ENCODE assay signal across 38 cellular contexts in genomic region chr10:128802062-128802461, GRCh38.
"Had no signal": no experiment of that assay in that cellular context is flagged by ENCODE, and none has a peak within 500 bp of the region (broad histone marks: within the 10 kb centered on the region; RNA-seq: fewer than 3 reads in every experiment).

No MANE protein-coding gene starts in this region.

- H3K27ac ChIP-seq: adrenal gland, ascending aorta, body of pancreas, brain microvascular endothelial cell, breast epithelium, cardiac muscle cell had no signal

- H3K27me3 Mint-ChIP-seq: activated naive CD4-positive, alpha-beta T cell treated with anti-CD3 and anti-CD28 coated beads, Interleukin-2, amount 50 U/mL, for 24 hours; activated naive CD8-positive, alpha-beta T cell treated with anti-CD3 and anti-CD28 coated beads for 36 hours; activated naive CD8-positive, alpha-beta T cell treated with anti-CD3 and anti-CD28 coated beads, Interleukin-2, amount 10 ng/mL, durations not matched to agents 7 days and 5 days; activated naive CD8-positive, alpha-beta T cell treated with anti-CD3 and anti-CD28 coated beads, Interleukin-2, amount 50 U/mL, for 24 hours; activated T-cell treated with anti-CD3 and anti-CD28 coated beads, Interleukin-2, amount 50 U/mL, for 24 hours; activated T-helper 17 cell treated with anti-CD3 and anti-CD28 coated beads, Interleukin-2, amount 50 U/mL, for 72 hours; central memory CD8-positive, alpha-beta T cell had no signal

- H3K27me3 ChIP-seq: adrenal gland, ascending aorta, body of pancreas, brain microvascular endothelial cell, cardiac muscle cell had no signal

- ATAC-seq: activated naive CD4-positive, alpha-beta T cell treated with anti-CD3 and anti-CD28 coated beads, Interleukin-2, amount 50 U/mL, for 72 hours; activated naive CD8-positive, alpha-beta T cell treated with anti-CD3 and anti-CD28 coated beads, Interleukin-2, amount 50 U/mL, for 24 hours; activated T-cell treated with anti-CD3 and anti-CD28 coated beads, Interleukin-2, amount 50 U/mL, for 4 hours; activated T-cell treated with anti-CD3 and anti-CD28 coated beads, Interleukin-2, amount 50 U/mL, for 72 hours; activated T-helper 17 cell treated with anti-CD3 and anti-CD28 coated beads, Interleukin-2, amount 50 U/mL, for 72 hours; body of pancreas had no signal

- H3K4me3 ChIP-seq: adrenal gland, ascending aorta, body of pancreas, breast epithelium, cardiac muscle cell had no signal

- H3K4me3 Mint-ChIP-seq: activated naive CD4-positive, alpha-beta T cell treated with anti-CD3 and anti-CD28 coated beads for 36 hours; activated naive CD4-positive, alpha-beta T cell treated with anti-CD3 and anti-CD28 coated beads, Interleukin-2, amount 10 ng/mL, durations not matched to agents 7 days and 5 days; activated naive CD4-positive, alpha-beta T cell treated with anti-CD3 and anti-CD28 coated beads, Interleukin-2, amount 50 U/mL, for 24 hours; activated naive CD8-positive, alpha-beta T cell; activated naive CD8-positive, alpha-beta T cell treated with anti-CD3 and anti-CD28 coated beads for 36 hours; activated naive CD8-positive, alpha-beta T cell treated with anti-CD3 and anti-CD28 coated beads, Interleukin-2, amount 10 ng/mL, durations not matched to agents 7 days and 5 days; activated naive CD8-positive, alpha-beta T cell treated with anti-CD3 and anti-CD28 coated beads, Interleukin-2, amount 50 U/mL, for 24 hours; activated T-cell treated with anti-CD3 and anti-CD28 coated beads, Interleukin-2, amount 50 U/mL, for 24 hours; activated T-cell treated with anti-CD3 and anti-CD28 coated beads, Interleukin-2, amount 50 U/mL, for 4 hours; activated T-cell treated with anti-CD3 and anti-CD28 coated beads, Interleukin-2, amount 50 U/mL, for 72 hours; activated T-helper 1 cell treated with anti-CD3 and anti-CD28 coated beads, Interleukin-12 subunit alpha, Interleukin-12 subunit beta, Interleukin-2, Interleukin-4 antibody, amounts not matched to agents 30 ng/mL and 10 ng/mL and 1 ng/mL, durations not matched to agents 14 hours and 24 hours and 36 hours; activated T-helper 17 cell treated with anti-CD3 and anti-CD28 coated beads, Interleukin-2, amount 50 U/mL, for 72 hours; brain; central memory CD8-positive, alpha-beta T cell had no signal

- H3K27ac Mint-ChIP-seq: activated naive CD4-positive, alpha-beta T cell treated with anti-CD3 and anti-CD28 coated beads for 36 hours; activated naive CD4-positive, alpha-beta T cell treated with anti-CD3 and anti-CD28 coated beads, Interleukin-2, amount 10 ng/mL, durations not matched to agents 7 days and 5 days; activated naive CD4-positive, alpha-beta T cell treated with anti-CD3 and anti-CD28 coated beads, Interleukin-2, amount 50 U/mL, for 24 hours; activated naive CD4-positive, alpha-beta T cell treated with anti-CD3 and anti-CD28 coated beads, Interleukin-2, amount 50 U/mL, for 72 hours; activated naive CD8-positive, alpha-beta T cell; activated naive CD8-positive, alpha-beta T cell treated with anti-CD3 and anti-CD28 coated beads for 36 hours; activated naive CD8-positive, alpha-beta T cell treated with anti-CD3 and anti-CD28 coated beads, Interleukin-2, amount 10 ng/mL, durations not matched to agents 7 days and 5 days; activated naive CD8-positive, alpha-beta T cell treated with anti-CD3 and anti-CD28 coated beads, Interleukin-2, amount 50 U/mL, for 24 hours; activated T-cell treated with anti-CD3 and anti-CD28 coated beads, Interleukin-2, amount 50 U/mL, for 24 hours; activated T-cell treated with anti-CD3 and anti-CD28 coated beads, Interleukin-2, amount 50 U/mL, for 72 hours; activated T-helper 1 cell treated with anti-CD3 and anti-CD28 coated beads, Interleukin-12 subunit alpha, Interleukin-12 subunit beta, Interleukin-2, Interleukin-4 antibody, amounts not matched to agents 30 ng/mL and 10 ng/mL and 1 ng/mL, durations not matched to agents 14 hours and 24 hours and 36 hours; activated T-helper 17 cell treated with anti-CD3 and anti-CD28 coated beads, Interleukin-2, amount 50 U/mL, for 72 hours; activated T-helper 2 cell treated with anti-CD3 and anti-CD28 coated beads, Interferon-gamma antibody, Interleukin-2, Interleukin-4, amounts not matched to agents 10 μg/mL and 5 μg/mL and 100 μg/mL, durations not matched to agents 14 hours and 24 hours and 36 hours; brain had no signal

- H3K9me3 ChIP-seq: adrenal gland, ascending aorta, body of pancreas, breast epithelium had no signal

- H3K36me3 ChIP-seq: adrenal gland, ascending aorta, brain microvascular endothelial cell, breast epithelium, cardiac muscle cell had no signal

- H3K4me1 ChIP-seq: adrenal gland, ascending aorta, body of pancreas, breast epithelium had no signal

- H3K36me3 Mint-ChIP-seq: activated naive CD4-positive, alpha-beta T cell treated with anti-CD3 and anti-CD28 coated beads, Interleukin-2, amount 10 ng/mL, durations not matched to agents 7 days and 5 days; activated naive CD4-positive, alpha-beta T cell treated with anti-CD3 and anti-CD28 coated beads, Interleukin-2, amount 50 U/mL, for 24 hours; activated naive CD4-positive, alpha-beta T cell treated with anti-CD3 and anti-CD28 coated beads, Interleukin-2, amount 50 U/mL, for 72 hours; activated naive CD8-positive, alpha-beta T cell; activated naive CD8-positive, alpha-beta T cell treated with anti-CD3 and anti-CD28 coated beads for 36 hours; activated naive CD8-positive, alpha-beta T cell treated with anti-CD3 and anti-CD28 coated beads, Interleukin-2, amount 10 ng/mL, durations not matched to agents 7 days and 5 days; brain had no signal

- DNase-seq: activated effector memory CD4-positive, alpha-beta T cell treated with anti-CD3 and anti-CD28 coated beads, Interleukin-2, amount 50 U/mL, for 16 hours; activated effector memory CD4-positive, alpha-beta T cell treated with Interleukin-2 at 50 U/mL for 16 hours; activated gamma-delta T cell; activated gamma-delta T cell treated with Interleukin-2 at 50 U/mL for 16 hours; activated naive CD4-positive, alpha-beta T cell; activated naive CD4-positive, alpha-beta T cell treated with anti-CD3 and anti-CD28 coated beads for 36 hours; activated naive CD4-positive, alpha-beta T cell treated with anti-CD3 and anti-CD28 coated beads, Interleukin-2, amount 10 ng/mL, durations not matched to agents 7 days and 5 days; activated naive CD4-positive, alpha-beta T cell treated with anti-CD3 and anti-CD28 coated beads, Interleukin-2, amount 50 U/mL, for 16 hours; activated naive CD4-positive, alpha-beta T cell treated with Interleukin-2 at 50 U/mL for 16 hours; activated naive CD8-positive, alpha-beta T cell treated with anti-CD3 and anti-CD28 coated beads for 36 hours; activated naive CD8-positive, alpha-beta T cell treated with anti-CD3 and anti-CD28 coated beads, Interleukin-2, amount 10 ng/mL, durations not matched to agents 7 days and 5 days; activated naive CD8-positive, alpha-beta T cell treated with anti-CD3 and anti-CD28 coated beads, Interleukin-2, amount 50 U/mL, for 24 hours; activated T-cell treated with anti-CD3 and anti-CD28 coated beads, Interleukin-2, amount 50 U/mL, for 1 hour; activated T-cell treated with anti-CD3 and anti-CD28 coated beads, Interleukin-2, amount 50 U/mL, for 24 hours; activated T-cell treated with anti-CD3 and anti-CD28 coated beads, Interleukin-2, amount 50 U/mL, for 4 hours; activated T-cell treated with anti-CD3 and anti-CD28 coated beads, Interleukin-2, amount 50 U/mL, for 48 hours; activated T-cell treated with anti-CD3 and anti-CD28 coated beads, Interleukin-2, amount 50 U/mL, for 72 hours; adrenal gland; amniotic stem cell; amygdala; anterior cingulate cortex; aorta; body of pancreas; brain microvascular endothelial cell; caudate nucleus; central memory CD4-positive, alpha-beta T cell; cerebellar nuclear complex had no signal

- H3K4me1 Mint-ChIP-seq: activated naive CD4-positive, alpha-beta T cell treated with anti-CD3 and anti-CD28 coated beads, Interleukin-2, amount 10 ng/mL, durations not matched to agents 7 days and 5 days; activated naive CD4-positive, alpha-beta T cell treated with anti-CD3 and anti-CD28 coated beads, Interleukin-2, amount 50 U/mL, for 24 hours; activated naive CD8-positive, alpha-beta T cell treated with anti-CD3 and anti-CD28 coated beads for 36 hours; activated naive CD8-positive, alpha-beta T cell treated with anti-CD3 and anti-CD28 coated beads, Interleukin-2, amount 10 ng/mL, durations not matched to agents 7 days and 5 days; activated naive CD8-positive, alpha-beta T cell treated with anti-CD3 and anti-CD28 coated beads, Interleukin-2, amount 50 U/mL, for 24 hours; activated T-helper 17 cell treated with anti-CD3 and anti-CD28 coated beads, Interleukin-2, amount 50 U/mL, for 72 hours; central memory CD8-positive, alpha-beta T cell had no signal

- H3K9me3 Mint-ChIP-seq: activated naive CD4-positive, alpha-beta T cell treated with anti-CD3 and anti-CD28 coated beads for 36 hours; activated naive CD4-positive, alpha-beta T cell treated with anti-CD3 and anti-CD28 coated beads, Interleukin-2, amount 50 U/mL, for 24 hours; activated naive CD8-positive, alpha-beta T cell treated with anti-CD3 and anti-CD28 coated beads, Interleukin-2, amount 10 ng/mL, durations not matched to agents 7 days and 5 days; activated T-cell treated with anti-CD3 and anti-CD28 coated beads, Interleukin-2, amount 50 U/mL, for 4 hours; activated T-helper 1 cell treated with anti-CD3 and anti-CD28 coated beads, Interleukin-12 subunit alpha, Interleukin-12 subunit beta, Interleukin-2, Interleukin-4 antibody, amounts not matched to agents 30 ng/mL and 10 ng/mL and 1 ng/mL, durations not matched to agents 14 hours and 24 hours and 36 hours; activated T-helper 17 cell treated with anti-CD3 and anti-CD28 coated beads, Interleukin-2, amount 50 U/mL, for 72 hours; activated T-helper 2 cell treated with anti-CD3 and anti-CD28 coated beads, Interferon-gamma antibody, Interleukin-2, Interleukin-4, amounts not matched to agents 10 μg/mL and 5 μg/mL and 100 μg/mL, durations not matched to agents 14 hours and 24 hours and 36 hours; brain had no signal
